In genomic region chr12:22146686-22147085, GRCh38 we compare ENCODE assay signal across 7 cellular contexts.
DNase-seq lines count a peak whose midpoint lies in the region; ATAC-seq, FAIRE-seq and TF ChIP-seq lines count a peak whose summit lies in the region.
"Not testable (repeated sequence)": the region's sequence is repeated elsewhere in the genome, so short reads cannot be mapped to it uniquely, and the experiment has no call there.

No MANE protein-coding gene starts in this region.

- not testable (repeated sequence) for H3K36me3 Mint-ChIP-seq in T-cell; activated T-cell treated with anti-CD3 and anti-CD28 coated beads, Interleukin-2, amount 50 U/mL, for 4 hours (ENCODE audit: insufficient read depth)
- H3K36me3 Mint-ChIP-seq in naive thymus-derived CD4-positive, alpha-beta T cell, result peaks cover 0 to 12% (median 4%) of the 10 kb centered on the region in 5 donors

- H3K27ac Mint-ChIP-seq in T-cell, result peak overlapping the region; percentile 61 to 77
- H3K27ac Mint-ChIP-seq in naive thymus-derived CD4-positive, alpha-beta T cell, result peak overlapping the region in 4 of 9 donors; percentile 18 to 76 (median 56)

- peaks cover 5 to 13% (median 5%) of the 10 kb centered on the region in 3 donors for H3K9me3 Mint-ChIP-seq in T-cell
- not testable (repeated sequence) for H3K9me3 Mint-ChIP-seq in activated T-cell treated with anti-CD3 and anti-CD28 coated beads, Interleukin-2, amount 50 U/mL, for 4 hours
- H3K9me3 Mint-ChIP-seq in naive thymus-derived CD4-positive, alpha-beta T cell, result peaks cover 0 to 15% (median 6%) of the 10 kb centered on the region in 11 donors

- SMC1A ChIA-PET in GM12878 (lab: Charles Lee; ENCODE audit: uncharacterized antibody, unreplicated experiment), result interaction anchor here (0.6 kb wide), 1 partner anchor 347 kb away, joined by 3 read pairs; no protein-coding TSS in a partner anchor

- not testable (repeated sequence) for H3K36me3 ChIP-seq in GM12878 (ENCODE audit: control insufficient read depth in 2 of 2, insufficient read depth in 2 of 2, low read length in 1 of 2); naive thymus-derived CD4-positive, alpha-beta T cell (ENCODE audit: control insufficient read depth in 2 of 3, insufficient read depth in 3 of 3, low read length in 3 of 3)

- not testable (repeated sequence) for H3K27me3 Mint-ChIP-seq in T-cell; activated T-cell treated with anti-CD3 and anti-CD28 coated beads, Interleukin-2, amount 50 U/mL, for 4 hours (ENCODE audit: low read depth); naive thymus-derived CD4-positive, alpha-beta T cell

- H3K4me3 Mint-ChIP-seq in T-cell, result peak overlapping the region in 1 of 3 donors; percentile 21
- not testable (repeated sequence) for H3K4me3 Mint-ChIP-seq in activated T-cell treated with anti-CD3 and anti-CD28 coated beads, Interleukin-2, amount 50 U/mL, for 4 hours
- H3K4me3 Mint-ChIP-seq in naive thymus-derived CD4-positive, alpha-beta T cell, result peak overlapping the region in 4 of 10 donors; percentile 29 to 59 (median 40)

- TF ChIP-seq EP300 in GM12878 (IDR thresholded peaks at IDR 0.05; ENCODE audit: borderline replicate concordance in 1 of 2, control insufficient read depth in 1 of 2, low read depth in 2 of 2, low read length in 2 of 2), result not testable (repeated sequence)

- H3K4me3 ChIP-seq in GM12878; naive thymus-derived CD4-positive, alpha-beta T cell (ENCODE audit: low read length): not testable (repeated sequence)

- not testable (repeated sequence) for H4K20me1 ChIP-seq in GM12878 (ENCODE audit: control insufficient read depth, insufficient read depth)

- not testable (repeated sequence) for H3K9ac ChIP-seq in GM12878 (ENCODE audit: control insufficient read depth, insufficient read depth, low read length)

- H3K27ac ChIP-seq in GM12878 (ENCODE audit: control insufficient read depth, insufficient read depth); naive thymus-derived CD4-positive, alpha-beta T cell (ENCODE audit: low read depth, low read length): not testable (repeated sequence)

- CTCF ChIA-PET in T-cell (lab: Charles Lee) (interaction anchor here in 1 of 2 donors (0.8 kb wide), 1 partner anchor 64 kb away, joined by 3 read pairs; no protein-coding TSS in a partner anchor), GM12878 (lab: Yijun Ruan, JAX) (interaction anchor here (1.3 to 1.6 kb wide), 2 partner anchors 12 to 297 kb away, joined by 3 read pairs; no protein-coding TSS in a partner anchor)
- CTCF ChIA-PET in naive thymus-derived CD4-positive, alpha-beta T cell (lab: Charles Lee), result not testable (repeated sequence)

- ATAC-seq in GM18502 (IDR thresholded peaks at IDR 0.05; ENCODE audit: poor library complexity, unreplicated experiment), result peak; percentile 68
- peak; percentile 72 for ATAC-seq in HG02759 (IDR thresholded peaks at IDR 0.05; ENCODE audit: unreplicated experiment)
- ATAC-seq in T-cell (replicated peaks in 1 of 4), result peak; percentile 15 to 100 (median 64)
- peak; percentile 58 to 60 for ATAC-seq in activated CD4-positive, CD25-positive, alpha-beta regulatory T cell treated with anti-CD3 and anti-CD28 coated beads, Interleukin-2, amount 50 U/mL, for 24 hours
- ATAC-seq in activated T-cell treated with anti-CD3 and anti-CD28 coated beads, Interleukin-2, amount 50 U/mL, for 4 hours, result peak; percentile 54 to 77
- ATAC-seq in GM12878, result peak; percentile 92
- ATAC-seq in naive thymus-derived CD4-positive, alpha-beta T cell, result peak; percentile 88

- RAD21 ChIA-PET in GM12878 (lab: Charles Lee; ENCODE audit: unreplicated experiment), result not testable (repeated sequence)

- peaks cover 12 to 24% (median 17%) of the 10 kb centered on the region in 3 donors for H3K4me1 Mint-ChIP-seq in T-cell
- peaks cover 17% of the 10 kb centered on the region for H3K4me1 Mint-ChIP-seq in activated T-cell treated with anti-CD3 and anti-CD28 coated beads, Interleukin-2, amount 50 U/mL, for 4 hours (ENCODE audit: low read depth)
- peaks cover 2 to 29% (median 15%) of the 10 kb centered on the region in 7 donors for H3K4me1 Mint-ChIP-seq in naive thymus-derived CD4-positive, alpha-beta T cell

- not testable (repeated sequence) for FAIRE-seq in GM12878 (lab: Jason Lieb, UNC)

- TF ChIP-seq RAD21 in GM12878 (IDR thresholded peaks at IDR 0.05; ENCODE audit: insufficient read depth, low read depth, low read length), result not testable (repeated sequence)

- in situ Hi-C loops in GM12878 (cut with MboI), result not testable (repeated sequence)

- intact Hi-C loops in GM12878 (cut with micrococcal nuclease; ENCODE audit: unreplicated experiment); naive thymus-derived CD4-positive, alpha-beta T cell (cut with micrococcal nuclease): not testable (repeated sequence)

- H3K9me3 ChIP-seq in GM12878 (replicated peaks; ENCODE audit: control insufficient read depth, insufficient read depth, low read length); naive thymus-derived CD4-positive, alpha-beta T cell (ENCODE audit: control insufficient read depth in 2 of 3, low read length in 3 of 3): not testable (repeated sequence)

- TF ChIP-seq POLR2A in GM12878 (IDR thresholded peaks at IDR 0.05; ENCODE audit: low read depth, low read length), result not testable (repeated sequence)

- not testable (repeated sequence) for H3K4me1 ChIP-seq in GM12878 (ENCODE audit: control insufficient read depth, insufficient read depth, low read length); naive thymus-derived CD4-positive, alpha-beta T cell (ENCODE audit: control insufficient read depth in 2 of 2, insufficient read depth in 2 of 2, low read length in 2 of 2)

- not testable (repeated sequence) for BruUV-seq in GM12878 (replicated peaks; lab: Mats Ljungman, UMichigan)

- peak overlapping the region; percentile 12; the same call in 1 of the 2 replicates for H2AFZ ChIP-seq in GM12878 (ENCODE audit: control insufficient read depth, low read depth, low read length)

- POLR2A ChIA-PET in T-cell (lab: Charles Lee); GM12878 (lab: Charles Lee): not testable (repeated sequence)
- POLR2A ChIA-PET in naive thymus-derived CD4-positive, alpha-beta T cell (lab: Charles Lee), result interaction anchor here (0.6 kb wide), 1 partner anchor 27 kb away, joined by 3 read pairs; no protein-coding TSS in a partner anchor

- not testable (repeated sequence) for H3K79me2 ChIP-seq in GM12878 (ENCODE audit: control insufficient read depth, insufficient read depth, low read length)

- not testable (repeated sequence) for TF ChIP-seq CTCF in GM12878 (IDR thresholded peaks at IDR 0.05 in 2 of 3, conservative IDR thresholded peaks at IDR 0.05 in 1 of 3; ENCODE audit: control insufficient read depth in 2 of 3, extremely low read depth in 1 of 3, insufficient read depth in 1 of 3, low read depth in 3 of 3, low read length in 3 of 3)

- H3K27me3 ChIP-seq in GM12878 (replicated peaks in 1 of 2; ENCODE audit: control insufficient read depth in 2 of 2, insufficient read depth in 2 of 2, low read length in 1 of 2); naive thymus-derived CD4-positive, alpha-beta T cell (ENCODE audit: control insufficient read depth in 2 of 2, insufficient read depth in 2 of 2, low read length in 2 of 2): not testable (repeated sequence)

- not testable (repeated sequence) for H3K4me2 ChIP-seq in GM12878 (ENCODE audit: control insufficient read depth, insufficient read depth)

- peak in 26 of 34 experiments; percentile 9 to 61 (median 27) for DNase-seq in T-cell
- peak; percentile 8 for DNase-seq in activated T-cell treated with anti-CD3 and anti-CD28 coated beads, Interleukin-2, amount 50 U/mL, for 4 hours
- DNase-seq in GM12878 (ENCODE audit: low read depth, low spot score), result not testable (repeated sequence)
- peak in 8 of 9 donors; percentile 9 to 37 (median 22) for DNase-seq in naive thymus-derived CD4-positive, alpha-beta T cell

- 2% methylated on average over 4 of the region's 4 CpGs for WGBS in GM12878 (ENCODE audit: insufficient coverage, insufficient replicate concordance, low lambda C conversion rate, missing lambda C conversion rate)
